18 cellular contexts compared by ENCODE assay signal in the genomic region with DNA sequence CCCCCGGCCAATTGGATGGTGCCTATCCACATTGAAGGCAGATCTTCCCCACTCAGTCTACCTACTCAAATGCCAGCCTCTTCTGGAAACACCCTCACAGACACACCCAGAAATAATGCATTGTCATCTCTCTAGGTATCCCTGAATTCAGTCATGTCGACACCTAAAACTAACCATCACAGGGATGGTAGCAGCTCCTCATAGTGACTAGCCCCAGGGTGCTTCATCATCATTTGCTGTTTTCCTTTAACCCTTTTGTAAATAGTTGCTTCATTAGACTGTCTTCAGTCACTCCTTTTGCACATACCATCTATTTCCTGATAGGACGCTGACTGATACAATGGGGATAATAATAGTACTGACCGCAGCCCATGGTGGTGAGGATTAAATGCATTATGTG.
"Had no signal": no experiment of that assay in that cellular context is flagged by ENCODE, and none has a peak within 500 bp of the region (broad histone marks: within the 10 kb centered on the region; RNA-seq: fewer than 3 reads in every experiment).

No MANE protein-coding gene starts in this region.

- DNase-seq: activated CD4-positive, alpha-beta T cell treated with anti-CD3 and anti-CD28 coated beads for 1 hour; activated CD4-positive, alpha-beta T cell treated with anti-CD3 and anti-CD28 coated beads, Interleukin-2, amount 50 U/mL, for 4 hours; activated CD8-positive, alpha-beta memory T cell treated with anti-CD3 and anti-CD28 coated beads, Interleukin-2, amount 10 ng/mL, durations not matched to agents 7 days and 5 days; activated gamma-delta T cell; activated T-cell treated with anti-CD3 and anti-CD28 coated beads, Interleukin-2, amount 50 U/mL, for 48 hours; amniotic stem cell; body of pancreas; effector CD8-positive, alpha-beta T cell; islet precursor cell; left lung; naive thymus-derived CD8-positive, alpha-beta T cell; posterior cingulate gyrus; retina; thyroid gland had no signal

- H3K36me3 ChIP-seq: left lung, neutrophil, thyroid gland had no signal

- ATAC-seq: activated CD8-positive, alpha-beta memory T cell treated with anti-CD3 and anti-CD28 coated beads, Interleukin-2, amount 10 ng/mL, durations not matched to agents 7 days and 5 days; body of pancreas; left lung; naive thymus-derived CD8-positive, alpha-beta T cell; stimulated activated memory B cell treated with anti-CD40 and anti-IgM and Interleukin-4, amounts not matched to agents 10 μg/mL and 1 μg/mL and 100 μg/mL, for 72 hours had no signal

- H3K27me3 ChIP-seq: body of pancreas, left lung, thyroid gland had no signal

- H3K4me1 ChIP-seq: left lung had no signal

- H3K27ac ChIP-seq: body of pancreas, coronary artery, neutrophil, thyroid gland, VCaP had no signal

- H3K9me3 ChIP-seq: body of pancreas, left lung, neutrophil, thyroid gland had no signal

- H3K4me3 ChIP-seq: body of pancreas, coronary artery, left lung, thyroid gland had no signal
